Comparison of ENCODE assay signal across 1 cellular context in the genomic region with DNA sequence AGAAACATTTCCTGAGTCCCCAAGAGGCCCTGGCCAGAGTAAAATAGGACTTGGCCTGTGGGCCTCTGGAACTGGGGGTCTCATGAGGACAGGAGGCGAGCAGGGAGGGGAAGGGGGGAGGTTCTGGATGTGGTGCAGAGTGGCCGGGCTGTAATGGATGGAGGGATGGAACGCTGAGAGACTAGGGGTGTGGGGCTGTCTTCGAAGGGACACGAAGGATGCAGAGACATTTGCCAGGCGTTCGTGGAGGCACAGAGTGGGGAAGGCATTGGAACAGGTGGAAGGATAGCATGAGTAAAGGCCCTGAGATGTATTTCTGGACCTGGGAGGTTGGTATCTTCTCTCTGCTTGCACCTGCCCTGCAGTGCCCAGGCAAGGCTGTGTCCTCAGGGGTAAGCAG.
TF ChIP-seq lines count a peak whose summit lies in the region.

No MANE protein-coding gene starts in this region.

TF ChIP-seq in IMR-90, 13 proteins besides CTCF, POLR2A, EP300 and RAD21 (continued from another document):
- TF ChIP-seq, protein P1, sequence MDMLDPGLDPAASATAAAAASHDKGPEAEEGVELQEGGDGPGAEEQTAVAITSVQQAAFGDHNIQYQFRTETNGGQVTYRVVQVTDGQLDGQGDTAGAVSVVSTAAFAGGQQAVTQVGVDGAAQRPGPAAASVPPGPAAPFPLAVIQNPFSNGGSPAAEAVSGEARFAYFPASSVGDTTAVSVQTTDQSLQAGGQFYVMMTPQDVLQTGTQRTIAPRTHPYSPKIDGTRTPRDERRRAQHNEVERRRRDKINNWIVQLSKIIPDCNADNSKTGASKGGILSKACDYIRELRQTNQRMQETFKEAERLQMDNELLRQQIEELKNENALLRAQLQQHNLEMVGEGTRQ (IDR thresholded peaks at IDR 0.05; ENCODE audit: low read depth, low read length), result no peak
- TF ChIP-seq MAZ (IDR thresholded peaks at IDR 0.05; ENCODE audit: borderline replicate concordance, low read depth, low read length) (no peak), MAFK (IDR thresholded peaks at IDR 0.05; ENCODE audit: low read depth, low read length) (no peak), FOS (IDR thresholded peaks at IDR 0.05; ENCODE audit: low read depth, low read length) (no peak), CEBPB (IDR thresholded peaks at IDR 0.05; ENCODE audit: low read depth, low read length) (no peak), BHLHE40 (IDR thresholded peaks at IDR 0.05; ENCODE audit: low read depth, low read length) (no peak), RCOR1 (IDR thresholded peaks at IDR 0.05; ENCODE audit: insufficient replicate concordance, low read length) (no peak), MXI1 (IDR thresholded peaks at IDR 0.05; ENCODE audit: borderline replicate concordance, low read depth, low read length) (no peak), SMC3 (IDR thresholded peaks at IDR 0.05; ENCODE audit: low read depth, low read length) (no peak)
